ENCODE assay signal across 11 cellular contexts in genomic region chr9:136821333-136822031, GRCh38. TPM values are rescaled to one million over a fixed set of nuclear protein-coding genes. Genes with fewer than 3 reads are reported as not detected.
A peak's percentile ranks its signal among the peaks of the same experiment; 100 is the strongest.
DNase-seq lines count a peak whose midpoint lies in the region; TF ChIP-seq lines count a peak whose summit lies in the region.
"Had no signal": no experiment of that assay in that cellular context is flagged by ENCODE, and none has a peak within 500 bp of the region (broad histone marks: within the 10 kb centered on the region; RNA-seq: fewer than 3 reads in every experiment).

No MANE protein-coding gene starts in this region.

- POLR2A ChIA-PET in CD4-positive, alpha-beta memory T cell (lab: Charles Lee; ENCODE audit: partially characterized antibody) = no interaction called here

- H3K4me1 Mint-ChIP-seq in CD14-positive monocyte = peaks cover 9% of the 10 kb centered on the region
- peaks cover 17% of the 10 kb centered on the region for H3K4me1 Mint-ChIP-seq in dendritic cell treated with granulocyte-macrophage colony-stimulating factor and Interleukin-4, amounts not matched to agents 40 ng/mL and 50 ng/mL, for 4 days (ENCODE audit: low read depth)
- H3K4me1 Mint-ChIP-seq in CD4-positive, alpha-beta memory T cell = peaks cover 3 to 12% (median 6%) of the 10 kb centered on the region in 4 donors

- intact Hi-C loops in CD14-positive monocyte (cut with micrococcal nuclease) = no loop called here
- intact Hi-C loops in dendritic cell treated with granulocyte-macrophage colony-stimulating factor and Interleukin-4, amounts not matched to agents 40 ng/mL and 50 ng/mL, for 4 days (cut with micrococcal nuclease) = no loop called here
- intact Hi-C loops in CD4-positive, alpha-beta memory T cell (cut with micrococcal nuclease) = no loop called here

- H3K27me3 ChIP-seq in iPS-18a (ENCODE audit: control insufficient read depth, insufficient read depth, low read length) = peaks cover 7% of the 10 kb centered on the region
- H3K27me3 ChIP-seq in osteoblast (ENCODE audit: insufficient read depth, low read length) = no peaks in the 10 kb centered on the region
- H3K27me3 ChIP-seq in CD4-positive, alpha-beta memory T cell (ENCODE audit: insufficient read depth, low read length) = no peaks in the 10 kb centered on the region

- H3K9me3 Mint-ChIP-seq in CD14-positive monocyte = peaks cover 0 to 2% (median 0%) of the 10 kb centered on the region in 7 donors
- no peaks in the 10 kb centered on the region for H3K9me3 Mint-ChIP-seq in dendritic cell treated with granulocyte-macrophage colony-stimulating factor and Interleukin-4, amounts not matched to agents 40 ng/mL and 50 ng/mL, for 4 days
- no peaks in the 10 kb centered on the region for H3K9me3 Mint-ChIP-seq in CD4-positive, alpha-beta memory T cell

- peaks cover 47 to 69% of the 10 kb centered on the region in 2 donors for H3K36me3 Mint-ChIP-seq in CD14-positive monocyte
- H3K36me3 Mint-ChIP-seq in dendritic cell treated with granulocyte-macrophage colony-stimulating factor and Interleukin-4, amounts not matched to agents 40 ng/mL and 50 ng/mL, for 4 days (ENCODE audit: low read depth) = peaks cover 69% of the 10 kb centered on the region
- peaks cover 3 to 15% of the 10 kb centered on the region in 2 donors for H3K36me3 Mint-ChIP-seq in CD4-positive, alpha-beta memory T cell

- H3K79me2 ChIP-seq in osteoblast (ENCODE audit: insufficient read depth, low read length) = peaks cover 25% of the 10 kb centered on the region

- TF ChIP-seq CTCF in CD14-positive monocyte (IDR thresholded peaks at IDR 0.05) (no peak), osteoblast (IDR thresholded peaks at IDR 0.05; ENCODE audit: extremely low read depth, low read depth, low read length) (no peak)

- H3K36me3 ChIP-seq in iPS-18a (ENCODE audit: control insufficient read depth, low read depth, low read length) (peaks cover 17% of the 10 kb centered on the region), osteoblast (ENCODE audit: insufficient read depth, low read length) (peaks cover 14% of the 10 kb centered on the region)
- no peaks in the 10 kb centered on the region for H3K36me3 ChIP-seq in CD4-positive, alpha-beta memory T cell (ENCODE audit: insufficient read depth, low read length)

- no peak overlapping the region for H3K27ac Mint-ChIP-seq in CD14-positive monocyte
- peak overlapping the region; percentile 72 for H3K27ac Mint-ChIP-seq in dendritic cell treated with granulocyte-macrophage colony-stimulating factor and Interleukin-4, amounts not matched to agents 40 ng/mL and 50 ng/mL, for 4 days
- H3K27ac Mint-ChIP-seq in CD4-positive, alpha-beta memory T cell = no peak overlapping the region

- H3K4me2 ChIP-seq in osteoblast (ENCODE audit: insufficient read depth, low read length) = peak overlapping the region; percentile 33

- H4K20me1 ChIP-seq in osteoblast (ENCODE audit: insufficient read depth, low read length) = peaks cover 22% of the 10 kb centered on the region

- H3K27ac ChIP-seq in iPS-18a (ENCODE audit: low read length) = no peak overlapping the region
- H3K27ac ChIP-seq in osteoblast (ENCODE audit: low read depth, low read length) = no peak overlapping the region
- H3K27ac ChIP-seq in CD4-positive, alpha-beta memory T cell (ENCODE audit: low read depth, low read length) = no peak overlapping the region

- DNase-seq in CD14-positive monocyte (ENCODE audit: low spot score) (peak; percentile 34), osteoblast (ENCODE audit: insufficient read length, low spot score, missing footprints) (no peak), T-helper 1 cell (no peak), SHP77 treated with DMSO at 0.1 percent for 48 hours (lab: John Stamatoyannopoulos, UW) (no peak)
- DNase-seq in CD4-positive, alpha-beta memory T cell = no peak
- no peak for DNase-seq in stimulated activated CD4-positive, alpha-beta T cell treated with anti-CD3 and anti-CD28 coated beads, Interleukin-15, amount 100 ng/mL, for 24 hours
- DNase-seq: effector CD8-positive, alpha-beta T cell; NCI-H1436; SHP77 had no signal

- CTCF ChIA-PET in CD4-positive, alpha-beta memory T cell (lab: Charles Lee; ENCODE audit: partially characterized antibody) = interaction anchor here (1.3 kb wide), 1 partner anchor 214 kb away, joined by 3 read pairs; no protein-coding TSS in a partner anchor

- H3K4me1 ChIP-seq in iPS-18a (ENCODE audit: control insufficient read depth, low read depth, low read length) (peaks cover 5% of the 10 kb centered on the region), osteoblast (ENCODE audit: insufficient read depth, low read length) (no peaks in the 10 kb centered on the region)
- H3K4me1 ChIP-seq in CD4-positive, alpha-beta memory T cell (ENCODE audit: insufficient read depth, low read length) = no peaks in the 10 kb centered on the region

- no peaks in the 10 kb centered on the region for H3K9me3 ChIP-seq in iPS-18a (ENCODE audit: control insufficient read depth, low read depth, low read length)
- H3K9me3 ChIP-seq in osteoblast (ENCODE audit: low read depth, low read length) = no peaks in the 10 kb centered on the region
- H3K9me3 ChIP-seq in CD4-positive, alpha-beta memory T cell (ENCODE audit: control insufficient read depth in 1 of 2, low read length in 2 of 2) = no peaks in the 10 kb centered on the region

- H2AFZ ChIP-seq in osteoblast (ENCODE audit: low read length) = no peak overlapping the region

- peaks cover 8 to 12% (median 11%) of the 10 kb centered on the region in 3 donors for H3K27me3 Mint-ChIP-seq in CD14-positive monocyte (ENCODE audit: low read depth in 3 of 3)
- peaks cover 7% of the 10 kb centered on the region for H3K27me3 Mint-ChIP-seq in dendritic cell treated with granulocyte-macrophage colony-stimulating factor and Interleukin-4, amounts not matched to agents 40 ng/mL and 50 ng/mL, for 4 days
- no peaks in the 10 kb centered on the region for H3K27me3 Mint-ChIP-seq in CD4-positive, alpha-beta memory T cell

- H3K4me3 Mint-ChIP-seq in CD14-positive monocyte = peak overlapping the region; percentile 80 to 92
- H3K4me3 Mint-ChIP-seq in dendritic cell treated with granulocyte-macrophage colony-stimulating factor and Interleukin-4, amounts not matched to agents 40 ng/mL and 50 ng/mL, for 4 days = peak overlapping the region; percentile 85
- no peak overlapping the region for H3K4me3 Mint-ChIP-seq in CD4-positive, alpha-beta memory T cell

- H3K9ac ChIP-seq in iPS-18a (ENCODE audit: low read length) = peak overlapping the region; percentile 12

- H3K4me3 ChIP-seq in iPS-18a (ENCODE audit: low read length) (peak overlapping the region; percentile 60), osteoblast (ENCODE audit: insufficient read depth, low read length) (peak overlapping the region; percentile 19)
- H3K4me3 ChIP-seq in CD4-positive, alpha-beta memory T cell (ENCODE audit: low read length in 2 of 2) = no peak overlapping the region

RNA-seq across cellular contexts. Expression of gene RABL6, which starts 13.7 kb away (rescaled TPM):
- 1 to 10 TPM; 6.7 to 8.1 TPM for polyA plus RNA-seq in CD14-positive monocyte
- 64.2 and 64.8 TPM in 2 replicates for total RNA-seq in osteoblast
- total RNA-seq in CD4-positive, alpha-beta memory T cell = 10 to 100 TPM; 65.1 to 70.9 TPM
- 10 to 100 TPM in 1 of 2 donors, 1 to 10 TPM in 1; 5.1 to 18.2 TPM for polyA plus RNA-seq in CD4-positive, alpha-beta memory T cell

RNA-seq across cellular contexts. Expression of gene AJM1, which starts 20.8 kb away (rescaled TPM):
- polyA plus RNA-seq in CD14-positive monocyte = under 1 TPM; 0.10 to 0.18 TPM
- total RNA-seq in osteoblast = 0.88 and 1.1 TPM in 2 replicates
- 1 to 10 TPM; 2.4 to 2.8 TPM for total RNA-seq in CD4-positive, alpha-beta memory T cell
- under 1 TPM in 1 of 2 donors, not detected in 1; 0.05 TPM for polyA plus RNA-seq in CD4-positive, alpha-beta memory T cell

RNA-seq across cellular contexts. Expression of gene CCDC183, which starts 25.3 kb away (rescaled TPM):
- polyA plus RNA-seq in CD14-positive monocyte = under 1 TPM in 1 of 2 donors, not detected in 1; 0.54 TPM
- under 0.01 TPM in 1 of 2 replicates, not detected in the other for total RNA-seq in osteoblast
- 1 to 10 TPM; 2.3 to 2.5 TPM for total RNA-seq in CD4-positive, alpha-beta memory T cell
- polyA plus RNA-seq in CD4-positive, alpha-beta memory T cell = under 1 TPM; 0.64 to 0.90 TPM

RNA-seq across cellular contexts. Expression of gene PHPT1, which starts 27.7 kb away (rescaled TPM):
- polyA plus RNA-seq in CD14-positive monocyte = 100 to 1,000 TPM in 1 of 2 donors, 10 to 100 TPM in 1; 94.3 to 163 TPM
- 54.2 and 59.0 TPM in 2 replicates for total RNA-seq in osteoblast
- total RNA-seq in CD4-positive, alpha-beta memory T cell = 10 to 100 TPM; 41.3 to 42.6 TPM
- 10 to 100 TPM; 88.4 to 94.0 TPM for polyA plus RNA-seq in CD4-positive, alpha-beta memory T cell

RNA-seq across cellular contexts. Expression of gene TMEM141, which starts 30.3 kb away (rescaled TPM):
- polyA plus RNA-seq in CD14-positive monocyte = 10 to 100 TPM; 33.1 to 47.2 TPM
- total RNA-seq in osteoblast = 31.8 and 39.8 TPM in 2 replicates
- 10 to 100 TPM; 51.1 to 53.4 TPM for total RNA-seq in CD4-positive, alpha-beta memory T cell
- polyA plus RNA-seq in CD4-positive, alpha-beta memory T cell = 10 to 100 TPM; 34.3 to 38.4 TPM

Comparison
In these comparisons a context has a peak if more than half of its experiments do, and no peak if none do; other contexts are left out.
1. H3K4me3 Mint-ChIP-seq: peak in CD14-positive monocyte (2 of 2) and dendritic cell treated with granulocyte-macrophage colony-stimulating factor and Interleukin-4, amounts not matched to agents 40 ng/mL and 50 ng/mL, for 4 days (single experiment); none in CD4-positive, alpha-beta memory T cell (0 of 8).
2. H3K4me3 ChIP-seq: peak in iPS-18a (single experiment) and osteoblast (single experiment); none in CD4-positive, alpha-beta memory T cell (0 of 2).